ENCODE assay signal across 17 cellular contexts in the genomic region with DNA sequence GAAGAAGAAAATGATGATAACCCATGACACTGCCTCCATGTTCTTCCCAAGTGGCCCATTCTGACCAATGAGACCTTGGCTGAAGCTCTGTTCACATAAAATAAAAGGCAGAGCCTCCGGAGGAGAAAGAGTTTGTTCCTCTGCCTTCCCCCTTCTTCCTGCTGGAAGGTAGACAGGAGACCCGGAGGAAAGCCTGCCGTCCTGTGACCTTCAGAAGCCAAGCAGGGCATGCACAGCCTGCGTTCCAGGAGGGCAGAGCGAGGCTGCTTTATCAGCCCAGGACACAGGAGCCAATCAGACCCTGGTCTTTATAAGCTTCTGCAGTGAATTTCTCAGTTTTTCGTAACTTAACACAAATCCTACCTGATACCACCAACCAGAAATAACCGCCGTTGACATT. TPM values are rescaled to one million over a fixed set of nuclear protein-coding genes. Genes with fewer than 3 reads are reported as not detected.
DNase-seq lines count a peak whose midpoint lies in the region; ATAC-seq and TF ChIP-seq lines count a peak whose summit lies in the region.
"Had no signal": no experiment of that assay in that cellular context is flagged by ENCODE, and none has a peak within 500 bp of the region (broad histone marks: within the 10 kb centered on the region; RNA-seq: fewer than 3 reads in every experiment).

No MANE protein-coding gene starts in this region.

- H3K27ac Mint-ChIP-seq in activated CD8-positive, alpha-beta memory T cell treated with anti-CD3 and anti-CD28 coated beads, Interleukin-2, amount 10 ng/mL, durations not matched to agents 7 days and 5 days = no peak overlapping the region
- no peak overlapping the region for H3K27ac Mint-ChIP-seq in glutamatergic neuron (ENCODE audit: unreplicated experiment)
- H3K27ac Mint-ChIP-seq in osteocyte (ENCODE audit: unreplicated experiment) = no peak overlapping the region
- H3K27ac Mint-ChIP-seq: CD4-positive, CD25-positive, alpha-beta regulatory T cell had no signal

- no peaks in the 10 kb centered on the region for H3K36me3 Mint-ChIP-seq in activated CD8-positive, alpha-beta memory T cell treated with anti-CD3 and anti-CD28 coated beads, Interleukin-2, amount 10 ng/mL, durations not matched to agents 7 days and 5 days
- H3K36me3 Mint-ChIP-seq in glutamatergic neuron (ENCODE audit: unreplicated experiment) (no peaks in the 10 kb centered on the region), osteocyte (ENCODE audit: unreplicated experiment) (no peaks in the 10 kb centered on the region)
- H3K36me3 Mint-ChIP-seq: CD4-positive, CD25-positive, alpha-beta regulatory T cell had no signal

- H3K4me3 ChIP-seq in upper lobe of right lung (no peak overlapping the region), upper lobe of left lung (no peak overlapping the region)
- H3K4me3 ChIP-seq: BLaER1 had no signal

- peaks cover 31% of the 10 kb centered on the region for H3K27me3 ChIP-seq in upper lobe of right lung
- no peaks in the 10 kb centered on the region for H3K27me3 ChIP-seq in upper lobe of left lung

- no peak for TF ChIP-seq POLR2A in upper lobe of left lung (IDR thresholded peaks at IDR 0.05)

- H3K27me3 Mint-ChIP-seq in activated CD8-positive, alpha-beta memory T cell treated with anti-CD3 and anti-CD28 coated beads, Interleukin-2, amount 10 ng/mL, durations not matched to agents 7 days and 5 days = peaks cover 44% of the 10 kb centered on the region
- H3K27me3 Mint-ChIP-seq in glutamatergic neuron (ENCODE audit: unreplicated experiment) = peaks cover 5% of the 10 kb centered on the region
- peaks cover 57% of the 10 kb centered on the region for H3K27me3 Mint-ChIP-seq in osteocyte (ENCODE audit: unreplicated experiment)

- intact Hi-C loops in upper lobe of right lung (cut with DNase I) = no loop called here

- H3K4me1 ChIP-seq in upper lobe of right lung = no peaks in the 10 kb centered on the region
- peaks cover 5 to 7% (median 6%) of the 10 kb centered on the region in 4 donors for H3K4me1 ChIP-seq in upper lobe of left lung

- no peaks in the 10 kb centered on the region for H3K9me3 Mint-ChIP-seq in activated CD8-positive, alpha-beta memory T cell treated with anti-CD3 and anti-CD28 coated beads, Interleukin-2, amount 10 ng/mL, durations not matched to agents 7 days and 5 days (ENCODE audit: low read depth)
- H3K9me3 Mint-ChIP-seq in glutamatergic neuron (ENCODE audit: unreplicated experiment) (peaks cover 4% of the 10 kb centered on the region), osteocyte (ENCODE audit: unreplicated experiment) (no peaks in the 10 kb centered on the region)

- H3K4me1 Mint-ChIP-seq in activated CD8-positive, alpha-beta memory T cell treated with anti-CD3 and anti-CD28 coated beads, Interleukin-2, amount 10 ng/mL, durations not matched to agents 7 days and 5 days = peaks cover 2% of the 10 kb centered on the region
- H3K4me1 Mint-ChIP-seq in glutamatergic neuron (ENCODE audit: low read depth, unreplicated experiment) = no peaks in the 10 kb centered on the region
- H3K4me1 Mint-ChIP-seq in osteocyte (ENCODE audit: unreplicated experiment) = no peaks in the 10 kb centered on the region

- H3K9me3 ChIP-seq in upper lobe of right lung (no peaks in the 10 kb centered on the region), upper lobe of left lung (no peaks in the 10 kb centered on the region)
- H3K9me3 ChIP-seq: BLaER1 had no signal

- no peak for TF ChIP-seq CTCF in glutamatergic neuron (IDR thresholded peaks at IDR 0.05; ENCODE audit: partially characterized antibody, unreplicated experiment)
- TF ChIP-seq CTCF in osteocyte (IDR thresholded peaks at IDR 0.05) = no peak
- TF ChIP-seq CTCF in upper lobe of right lung (IDR thresholded peaks at IDR 0.05) = no peak
- TF ChIP-seq CTCF in upper lobe of left lung (IDR thresholded peaks at IDR 0.05) = no peak

- no peak overlapping the region for H3K4me3 Mint-ChIP-seq in activated CD8-positive, alpha-beta memory T cell treated with anti-CD3 and anti-CD28 coated beads, Interleukin-2, amount 10 ng/mL, durations not matched to agents 7 days and 5 days
- H3K4me3 Mint-ChIP-seq in glutamatergic neuron (ENCODE audit: unreplicated experiment) = no peak overlapping the region
- H3K4me3 Mint-ChIP-seq in osteocyte (ENCODE audit: unreplicated experiment) = no peak overlapping the region

- H3K36me3 ChIP-seq in upper lobe of right lung (no peaks in the 10 kb centered on the region), upper lobe of left lung (no peaks in the 10 kb centered on the region)
- H3K36me3 ChIP-seq: BLaER1 had no signal

- no peak overlapping the region for H3K27ac ChIP-seq in upper lobe of right lung
- H3K27ac ChIP-seq in upper lobe of left lung = no peak overlapping the region
- H3K27ac ChIP-seq: BLaER1 had no signal

- no peak for TF ChIP-seq EP300 in upper lobe of left lung (IDR thresholded peaks at IDR 0.05)

- CTCF ChIA-PET in activated CD8-positive, alpha-beta memory T cell treated with anti-CD3 and anti-CD28 coated beads, Interleukin-2, amount 10 ng/mL, durations not matched to agents 7 days and 5 days (lab: Charles Lee) = interaction anchor here (1.3 to 1.6 kb wide), 2 partner anchors 9 to 14 kb away, joined by 3 to 4 read pairs; a partner anchor contains a TSS

- peak; percentile 22 for DNase-seq in activated CD8-positive, alpha-beta memory T cell treated with anti-CD3 and anti-CD28 coated beads, Interleukin-2, amount 50 U/mL, for 48 hours
- DNase-seq in activated CD8-positive, alpha-beta memory T cell treated with anti-CD3 and anti-CD28 coated beads, Interleukin-2, amount 10 ng/mL, durations not matched to agents 7 days and 5 days = no peak
- peak; percentile 9 for DNase-seq in glutamatergic neuron
- peak; percentile 38 for DNase-seq in osteocyte (ENCODE audit: extremely low spot score, unreplicated experiment)
- DNase-seq in upper lobe of right lung = peak; percentile 28
- no peak for DNase-seq in upper lobe of left lung
- DNase-seq in T-helper 2 cell = no peak
- DNase-seq: 8988T; AML-193; Calu3; CD4-positive, CD25-positive, alpha-beta regulatory T cell; DMS 273 treated with DMSO at 0.1 percent for 48 hours had no signal

- no peak for ATAC-seq in activated CD8-positive, alpha-beta memory T cell treated with anti-CD3 and anti-CD28 coated beads, Interleukin-2, amount 10 ng/mL, durations not matched to agents 7 days and 5 days
- ATAC-seq in upper lobe of right lung = no peak
- ATAC-seq in upper lobe of left lung (ENCODE audit: low FRiP score in 2 of 2) = no peak
- no peak for ATAC-seq in GM18870 (IDR thresholded peaks at IDR 0.05; ENCODE audit: unreplicated experiment)
- ATAC-seq: HCT116 had no signal

- WGBS in upper lobe of left lung, 2 donors = 85 to 88% methylated on average over 8 of the region's 8 CpGs

RNA-seq across cellular contexts. Expression of a gene that starts 8.6 kb away (rescaled TPM):
- not detected for total RNA-seq in activated CD8-positive, alpha-beta memory T cell treated with anti-CD3 and anti-CD28 coated beads, Interleukin-2, amount 10 ng/mL, durations not matched to agents 7 days and 5 days
- total RNA-seq in glutamatergic neuron (ENCODE audit: unreplicated experiment) (8.0 TPM), osteocyte (0.11 TPM in 1 of 2 replicates, not detected in the other), upper lobe of right lung (3.0 TPM), upper lobe of left lung (1 to 10 TPM; 1.5 to 5.2 (median 3.2) TPM)
- total RNA-seq: Calu3; CD4-positive, CD25-positive, alpha-beta regulatory T cell; Daoy; HT-29 had no signal

Comparison
In these comparisons a context has a peak if more than half of its experiments do, and no peak if none do; other contexts are left out.
1. DNase-seq: peak in activated CD8-positive, alpha-beta memory T cell treated with anti-CD3 and anti-CD28 coated beads, Interleukin-2, amount 50 U/mL, for 48 hours (single experiment), glutamatergic neuron (single experiment), osteocyte (single experiment) and upper lobe of right lung (single experiment); none in activated CD8-positive, alpha-beta memory T cell treated with anti-CD3 and anti-CD28 coated beads, Interleukin-2, amount 10 ng/mL, durations not matched to agents 7 days and 5 days (single experiment), upper lobe of left lung (0 of 2) and T-helper 2 cell (0 of 5).